In the genomic region with DNA sequence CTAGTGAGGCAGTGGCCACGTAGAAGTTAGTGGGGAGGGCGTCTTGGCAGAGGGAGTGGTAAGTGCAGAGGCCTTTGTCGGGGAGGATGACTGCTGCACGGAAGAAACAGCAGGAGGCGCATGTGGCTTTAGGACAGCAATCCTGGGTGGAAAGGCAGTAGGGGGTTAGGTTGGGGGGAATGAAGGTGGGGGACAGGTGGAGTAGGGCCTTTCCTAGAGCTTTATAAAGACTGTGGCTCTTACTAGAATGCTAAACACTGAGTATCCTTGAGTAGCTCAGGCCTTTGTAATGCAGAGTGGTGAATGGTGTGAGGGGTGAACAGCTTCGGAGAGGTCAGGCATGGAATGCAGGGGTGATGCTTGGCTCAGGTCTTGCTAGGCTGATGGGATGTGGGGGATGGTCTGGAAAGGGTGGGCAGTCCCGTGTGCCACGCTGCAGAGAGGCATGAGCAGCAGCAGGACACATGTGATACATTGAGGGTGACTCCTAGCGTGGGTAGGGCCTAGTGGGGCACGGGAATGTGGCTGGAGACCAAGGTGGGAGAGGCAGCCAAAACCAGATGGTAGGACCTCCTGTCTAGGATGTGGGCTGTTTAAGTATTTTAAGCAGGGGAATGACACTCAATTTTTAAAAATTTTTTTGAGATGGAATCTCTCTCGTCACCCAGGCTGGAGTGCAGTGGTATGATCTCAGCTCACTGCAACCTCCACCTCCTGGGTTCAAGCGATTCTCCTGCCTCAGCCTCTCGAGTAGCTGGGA, we compare ENCODE assay signal across 11 cellular contexts. TPM values are rescaled to one million over a fixed set of nuclear protein-coding genes. Genes with fewer than 3 reads are reported as not detected.
A peak's percentile ranks its signal among the peaks of the same experiment; 100 is the strongest.
DNase-seq lines count a peak whose midpoint lies in the region; ATAC-seq, FAIRE-seq and TF ChIP-seq lines count a peak whose summit lies in the region.
"Had no signal": no experiment of that assay in that cellular context is flagged by ENCODE, and none has a peak within 500 bp of the region (broad histone marks: within the 10 kb centered on the region; RNA-seq: fewer than 3 reads in every experiment).

No MANE protein-coding gene starts in this region.

- FAIRE-seq in GM12892 (lab: Jason Lieb, UNC) = no peak
- FAIRE-seq: GM12891 had no signal

- no peak overlapping the region for H3K4me3 ChIP-seq in Caco-2 (ENCODE audit: low read depth, low read length)
- H3K4me3 ChIP-seq in Panc1 (ENCODE audit: low read depth in 2 of 2, low read length in 2 of 2) = no peak overlapping the region
- H3K4me3 ChIP-seq in epithelial cell of proximal tubule (ENCODE audit: low read depth, low read length) = no peak overlapping the region
- H3K4me3 ChIP-seq in mesodermal cell (ENCODE audit: extremely low read depth, insufficient read depth, low read length, poor library complexity, severe bottlenecking) = no peak overlapping the region
- H3K4me3 ChIP-seq in gastroesophageal sphincter = no peak overlapping the region

- no peaks in the 10 kb centered on the region for H3K27me3 Mint-ChIP-seq in Caco-2 (ENCODE audit: insufficient read depth, unreplicated experiment)

- peak overlapping the region; percentile 77 for H3K27ac Mint-ChIP-seq in Caco-2 (ENCODE audit: unreplicated experiment)

- in situ Hi-C loops in Panc1 (cut with HindIII; ENCODE audit: low pct_unique_long_range_greater_than_20kb, low sequenced_read_pairs) = no loop called here

- H3K9me3 ChIP-seq in Caco-2 (peaks cover 13% of the 10 kb centered on the region; the same call in 1 of the 2 replicates), Panc1 (ENCODE audit: control insufficient read depth, insufficient read depth, low read depth, low read length) (no peaks in the 10 kb centered on the region), mesodermal cell (ENCODE audit: control insufficient read depth, low read length) (peaks cover 5% of the 10 kb centered on the region), gastroesophageal sphincter (peaks cover 0 to 12% (median 0%) of the 10 kb centered on the region in 3 donors)

- POLR2A ChIA-PET in Caco-2 (lab: Charles Lee) = no interaction called here
- POLR2A ChIA-PET in Panc1 (lab: Charles Lee) = no interaction called here

- CTCF ChIA-PET in Caco-2 (lab: Charles Lee) (interaction anchor here (1.2 kb wide), 1 partner anchor 11 kb away, joined by 3 read pairs; no protein-coding TSS in a partner anchor), Panc1 (lab: Charles Lee) (interaction anchor here (0.7 kb wide), 1 partner anchor 561 kb away, joined by 4 read pairs; no protein-coding TSS in a partner anchor)

- TF ChIP-seq EP300 in gastroesophageal sphincter (IDR thresholded peaks at IDR 0.05) = no peak

- H3K27me3 ChIP-seq in Caco-2 (replicated peaks; ENCODE audit: control insufficient read depth, insufficient read depth, low read length) (no peaks in the 10 kb centered on the region), Panc1 (ENCODE audit: control insufficient read depth, insufficient read depth, low read length) (no peaks in the 10 kb centered on the region), gastroesophageal sphincter (no peaks in the 10 kb centered on the region)

- H3K36me3 ChIP-seq in Caco-2 (ENCODE audit: control insufficient read depth, insufficient read depth, low read length) = peaks cover 3% of the 10 kb centered on the region
- H3K36me3 ChIP-seq in Panc1 (ENCODE audit: control insufficient read depth, insufficient read depth, low read length) = no peaks in the 10 kb centered on the region
- H3K36me3 ChIP-seq in mesodermal cell (ENCODE audit: control insufficient read depth, insufficient read depth, low read length) = peaks cover 68% of the 10 kb centered on the region
- peaks cover 0 to 54% of the 10 kb centered on the region in 2 donors for H3K36me3 ChIP-seq in gastroesophageal sphincter

- ATAC-seq in Panc1 = peak; percentile 49
- ATAC-seq in gastroesophageal sphincter = no peak
- no peak for ATAC-seq in GM18868 (IDR thresholded peaks at IDR 0.05; ENCODE audit: unreplicated experiment)
- ATAC-seq in HG03521 (IDR thresholded peaks at IDR 0.05; ENCODE audit: unreplicated experiment) = no peak

- DNase-seq in Caco-2 (no peak), Panc1 (ENCODE audit: low read depth, low spot score) (no peak), epithelial cell of proximal tubule (ENCODE audit: low read depth) (peak; percentile 54), GM12892 (ENCODE audit: insufficient read length) (no peak)
- DNase-seq: NCI-H187, OCI-M1 had no signal

- peaks cover 86% of the 10 kb centered on the region for H3K36me3 Mint-ChIP-seq in Caco-2 (ENCODE audit: insufficient read depth, unreplicated experiment)

- TF ChIP-seq CTCF in Caco-2 (IDR thresholded peaks at IDR 0.05; ENCODE audit: insufficient read depth in 1 of 2, low read depth in 1 of 2, low read length in 1 of 2, severe bottlenecking in 1 of 2, unreplicated experiment in 1 of 2) (no peak), Panc1 (IDR thresholded peaks at IDR 0.05) (no peak), epithelial cell of proximal tubule (conservative IDR thresholded peaks at IDR 0.05; ENCODE audit: low read depth, low read length) (peak; percentile 60), gastroesophageal sphincter (IDR thresholded peaks at IDR 0.05) (no peak)

- BruUV-seq in Caco-2 (replicated peaks; lab: Mats Ljungman, UMichigan) (no TSS peak), Panc1 (replicated peaks; lab: Mats Ljungman, UMichigan) (no TSS peak)

- TF ChIP-seq POLR2A in GM12892 (IDR thresholded peaks at IDR 0.05; ENCODE audit: low read depth, low read length) (no peak), gastroesophageal sphincter (IDR thresholded peaks at IDR 0.05) (no peak)

- H3K4me1 Mint-ChIP-seq in Caco-2 (ENCODE audit: low read depth, unreplicated experiment) = peaks cover 53% of the 10 kb centered on the region

- H3K9me3 Mint-ChIP-seq in Caco-2 (ENCODE audit: unreplicated experiment) = peaks cover 10% of the 10 kb centered on the region

- intact Hi-C loops in Caco-2 (cut with micrococcal nuclease; ENCODE audit: unreplicated experiment) = no loop called here
- intact Hi-C loops in Panc1 (cut with micrococcal nuclease; ENCODE audit: unreplicated experiment) = no loop called here

- peak overlapping the region; percentile 28 for H3K4me3 Mint-ChIP-seq in Caco-2 (ENCODE audit: unreplicated experiment)

- WGBS in mesodermal cell (ENCODE audit: insufficient coverage in 2 of 2), 2 experiments = 52 to 57% methylated on average over 11 to 13 of the region's 13 CpGs
- WGBS in gastroesophageal sphincter (ENCODE audit: low coverage in 1 of 2), 2 donors = 54 to 78% methylated on average over 7 to 10 of the region's 13 CpGs

- H3K4me1 ChIP-seq in Caco-2 = peaks cover 44% of the 10 kb centered on the region
- H3K4me1 ChIP-seq in Panc1 (ENCODE audit: control insufficient read depth, insufficient read depth, low read length) = 0 out of 2 replicates have a peak, but pooled peaks cover 3% of the 10 kb centered on the region
- H3K4me1 ChIP-seq in mesodermal cell (ENCODE audit: control insufficient read depth, insufficient read depth, low read length, poor library complexity, severe bottlenecking) = peaks cover 9% of the 10 kb centered on the region
- H3K4me1 ChIP-seq in gastroesophageal sphincter = peaks cover 0 to 52% (median 0%) of the 10 kb centered on the region in 3 donors

- H3K27ac ChIP-seq in Panc1 (ENCODE audit: low read length) (no peak overlapping the region), mesodermal cell (ENCODE audit: low read depth, low read length, severe bottlenecking) (peak overlapping the region; percentile 49), gastroesophageal sphincter (no peak overlapping the region)

RNA-seq across cellular contexts. Expression of gene AP2A2, which starts 19.2 kb away (rescaled TPM):
- total RNA-seq in Caco-2 (2022) (122 and 130 TPM in 2 replicates), Panc1 (2021; ENCODE audit: unreplicated experiment) (123 TPM), epithelial cell of proximal tubule (48.5 and 49.8 TPM in 2 replicates), gastroesophageal sphincter (10 to 100 TPM; 47.9 to 88.5 (median 61.6) TPM)
- 238 TPM for polyA plus RNA-seq in Panc1 (2012; ENCODE audit: insufficient read length)
- 92.0 TPM for polyA plus RNA-seq in mesodermal cell (2013, experiment 1 of 2)
- polyA plus RNA-seq in mesodermal cell (2013, experiment 2 of 2) = 76.9 TPM
- polyA plus RNA-seq in GM12892 (2012; ENCODE audit: missing spikeins) = 20.5 TPM

RNA-seq across cellular contexts. Expression of gene CHID1, which starts 34.3 kb away (rescaled TPM):
- 166 and 180 TPM in 2 replicates for total RNA-seq in Caco-2 (2022)
- total RNA-seq in Panc1 (2021; ENCODE audit: unreplicated experiment) = 224 TPM
- 247 TPM for polyA plus RNA-seq in Panc1 (2012; ENCODE audit: insufficient read length)
- 95.6 and 108 TPM in 2 replicates for total RNA-seq in epithelial cell of proximal tubule
- polyA plus RNA-seq in mesodermal cell (2013, experiment 1 of 2) = 83.5 TPM
- polyA plus RNA-seq in mesodermal cell (2013, experiment 2 of 2) = 70.4 TPM
- polyA plus RNA-seq in GM12892 (2012; ENCODE audit: missing spikeins) = 30.8 TPM
- total RNA-seq in gastroesophageal sphincter = 10 to 100 TPM; 36.0 to 55.3 (median 46.4) TPM
